Comparison of ENCODE assay signal across 8 cellular contexts in genomic region chr2:231405601-231406367, GRCh38. TPM values are rescaled to one million over a fixed set of nuclear protein-coding genes. Genes with fewer than 3 reads are reported as not detected.
DNase-seq lines count a peak whose midpoint lies in the region; ATAC-seq and TF ChIP-seq lines count a peak whose summit lies in the region.
"Not testable (repeated sequence)": the region's sequence is repeated elsewhere in the genome, so short reads cannot be mapped to it uniquely, and the experiment has no call there.

No MANE protein-coding gene starts in this region.

- not testable (repeated sequence) for H3K27me3 ChIP-seq in AG04450 (ENCODE audit: control insufficient read depth, insufficient read depth, low read length); PC-9 (ENCODE audit: insufficient read depth, low read depth); breast epithelium

- H3K27ac Mint-ChIP-seq in glutamatergic neuron (ENCODE audit: unreplicated experiment), result not testable (repeated sequence)
- peak overlapping the region in 4 of 10 donors; percentile 2 to 39 (median 30) for H3K27ac Mint-ChIP-seq in naive thymus-derived CD8-positive, alpha-beta T cell

- peaks cover 11% of the 10 kb centered on the region for H3K9me3 ChIP-seq in AG04450 (ENCODE audit: control insufficient read depth, insufficient read depth, low read length)
- H3K9me3 ChIP-seq in PC-9 (ENCODE audit: insufficient read depth, low read depth); breast epithelium: not testable (repeated sequence)

- H2AFZ ChIP-seq in PC-9, result not testable (repeated sequence)

- intact Hi-C loops in PC-9 (cut with micrococcal nuclease; ENCODE audit: unreplicated experiment), result loop anchor here (1.0 kb wide), 1 partner anchor 108 kb away; no protein-coding TSS in a partner anchor
- intact Hi-C loops in breast epithelium (cut with DNase I; ENCODE audit: low total_unique reads), result loop anchor here (10.0 kb wide), 1 partner anchor 111 kb away; no protein-coding TSS in a partner anchor

- CTCF ChIA-PET in AG04450 (lab: Charles Lee), result interaction anchor here (0.9 to 6.0 kb wide), 20 partner anchors 9 to 303 kb away, joined by 3 to 45 read pairs (median 4); no protein-coding TSS in a partner anchor
- CTCF ChIA-PET in PC-9 (lab: Charles Lee), result interaction anchor here (0.6 kb wide), 1 partner anchor 348 kb away, joined by 3 read pairs; no protein-coding TSS in a partner anchor

- not testable (repeated sequence) for TF ChIP-seq POLR2A in breast epithelium (IDR thresholded peaks at IDR 0.05)

- H3K36me3 ChIP-seq in PC-9 (ENCODE audit: low read depth); breast epithelium: not testable (repeated sequence)

- not testable (repeated sequence) for BruUV-seq in PC-9 (replicated peaks; lab: Mats Ljungman, UMichigan)

- not testable (repeated sequence) for H3K4me3 Mint-ChIP-seq in glutamatergic neuron (ENCODE audit: unreplicated experiment)
- H3K4me3 Mint-ChIP-seq in naive thymus-derived CD8-positive, alpha-beta T cell, result peak overlapping the region in 7 of 10 donors; percentile 24 to 57 (median 36)

- H3K9me2 ChIP-seq in PC-9 (ENCODE audit: insufficient read depth), result not testable (repeated sequence)

- not testable (repeated sequence) for H3F3A ChIP-seq in PC-9 (ENCODE audit: insufficient read depth, low read depth)

- H3K79me2 ChIP-seq in PC-9 (ENCODE audit: low read depth), result not testable (repeated sequence)

- not testable (repeated sequence) for H4K20me1 ChIP-seq in PC-9 (ENCODE audit: insufficient read depth)

- DNase-seq in AG04450 (ENCODE audit: low read depth, low spot score); PC-9; breast epithelium (ENCODE audit: low spot score in 2 of 2); glutamatergic neuron: not testable (repeated sequence)
- peak; percentile 39 for DNase-seq in activated T-cell treated with anti-CD3 and anti-CD28 coated beads for 4 hours
- DNase-seq in naive thymus-derived CD8-positive, alpha-beta T cell, result peak in 1 of 10 donors; percentile 9
- peak; percentile 47 for DNase-seq in stimulated activated CD4-positive, alpha-beta T cell treated with anti-CD3 and anti-CD28 coated beads, Interleukin-4, amount 100 ng/mL, for 1 hour

- H3K9me3 Mint-ChIP-seq in glutamatergic neuron (ENCODE audit: unreplicated experiment); naive thymus-derived CD8-positive, alpha-beta T cell: not testable (repeated sequence)

- not testable (repeated sequence) for H3K4me3 ChIP-seq in AG04450 (ENCODE audit: low read depth, low read length); GM12875 (ENCODE audit: low read depth, low read length); PC-9; breast epithelium

- H3K27ac ChIP-seq in AG04450 (ENCODE audit: low read depth, low read length); PC-9; breast epithelium: not testable (repeated sequence)

- not testable (repeated sequence) for H3K36me3 Mint-ChIP-seq in glutamatergic neuron (ENCODE audit: unreplicated experiment); naive thymus-derived CD8-positive, alpha-beta T cell

- not testable (repeated sequence) for H3K27me3 Mint-ChIP-seq in glutamatergic neuron (ENCODE audit: unreplicated experiment)
- peaks cover 1 to 16% (median 9%) of the 10 kb centered on the region in 5 donors for H3K27me3 Mint-ChIP-seq in naive thymus-derived CD8-positive, alpha-beta T cell

- H3K4me1 ChIP-seq in PC-9 (replicated peaks; ENCODE audit: insufficient read depth), result peaks cover 18% of the 10 kb centered on the region
- H3K4me1 ChIP-seq in breast epithelium, result not testable (repeated sequence)

- ATAC-seq in naive thymus-derived CD8-positive, alpha-beta T cell, result peak; percentile 36 to 61

- H3K4me1 Mint-ChIP-seq in glutamatergic neuron (ENCODE audit: low read depth, unreplicated experiment), result not testable (repeated sequence)
- peaks cover 5 to 20% (median 18%) of the 10 kb centered on the region in 4 donors for H3K4me1 Mint-ChIP-seq in naive thymus-derived CD8-positive, alpha-beta T cell

- TF ChIP-seq CTCF in AG04450 (IDR thresholded peaks at IDR 0.05; ENCODE audit: low read depth, low read length) (peak; percentile 31; the same call in 1 of the 2 replicates), GM12875 (IDR thresholded peaks at IDR 0.05; ENCODE audit: borderline replicate concordance, insufficient read depth, low read depth, low read length) (peak; percentile 26; the same call in 1 of the 2 replicates), PC-9 (conservative IDR thresholded peaks at IDR 0.05) (peak; percentile 74), breast epithelium (IDR thresholded peaks at IDR 0.05) (peak in 2 of 3 donors; percentile 31 to 64), glutamatergic neuron (IDR thresholded peaks at IDR 0.05; ENCODE audit: partially characterized antibody, unreplicated experiment) (peak; percentile 57)

- peak overlapping the region; percentile 39; the same call in 1 of the 2 replicates for H3K4me2 ChIP-seq in PC-9

- POLR2A ChIA-PET in AG04450 (lab: Yijun Ruan, JAX); PC-9 (lab: Charles Lee; ENCODE audit: unreplicated experiment); naive thymus-derived CD8-positive, alpha-beta T cell (lab: Charles Lee): not testable (repeated sequence)

RNA-seq across cellular contexts. Expression of gene B3GNT7, which starts 10.3 kb away (rescaled TPM):
- polyA plus RNA-seq in AG04450 (2011; rRNA removed), result 0.02 and 0.06 TPM in 2 replicates
- polyA minus RNA-seq in AG04450 (2011; rRNA and poly(A)+ RNA removed), result 0.09 and 0.13 TPM in 2 replicates
- total RNA-seq in PC-9 (2021) (14.0 and 25.8 TPM in 2 replicates), breast epithelium (1 to 10 TPM; 1.3 to 5.3 (median 2.3) TPM), glutamatergic neuron (ENCODE audit: unreplicated experiment) (0.27 TPM)
- total RNA-seq in naive thymus-derived CD8-positive, alpha-beta T cell, result under 1 TPM; 0.55 to 0.68 TPM
- polyA plus RNA-seq in naive thymus-derived CD8-positive, alpha-beta T cell, result under 1 TPM in 1 of 3 donors, not detected in 2; 0.06 TPM

RNA-seq across cellular contexts. Expression of gene NCL, which starts 58.5 kb away (rescaled TPM):
- 165 and 225 TPM in 2 replicates for polyA plus RNA-seq in AG04450 (2011; rRNA removed)
- 100 and 125 TPM in 2 replicates for polyA minus RNA-seq in AG04450 (2011; rRNA and poly(A)+ RNA removed)
- total RNA-seq in PC-9 (2021) (450 and 557 TPM in 2 replicates), breast epithelium (100 to 1,000 TPM; 179 to 234 (median 189) TPM), glutamatergic neuron (ENCODE audit: unreplicated experiment) (320 TPM)
- 100 to 1,000 TPM; 446 to 467 TPM for total RNA-seq in naive thymus-derived CD8-positive, alpha-beta T cell
- 100 to 1,000 TPM; 370 to 590 (median 468) TPM for polyA plus RNA-seq in naive thymus-derived CD8-positive, alpha-beta T cell
